11 cellular contexts compared by ENCODE assay signal in genomic region chr17:35788504-35788998, GRCh38. TPM values are rescaled to one million over a fixed set of nuclear protein-coding genes. Genes with fewer than 3 reads are reported as not detected.
DNase-seq lines count a peak whose midpoint lies in the region; ATAC-seq and TF ChIP-seq lines count a peak whose summit lies in the region.
"Had no signal": no experiment of that assay in that cellular context is flagged by ENCODE, and none has a peak within 500 bp of the region (broad histone marks: within the 10 kb centered on the region; RNA-seq: fewer than 3 reads in every experiment).

No MANE protein-coding gene starts in this region.

- TF ChIP-seq CTCF in gastroesophageal sphincter (IDR thresholded peaks at IDR 0.05): no peak
- TF ChIP-seq CTCF in gastrocnemius medialis (IDR thresholded peaks at IDR 0.05 in 4 of 5, conservative IDR thresholded peaks at IDR 0.05 in 1 of 5): no peak
- TF ChIP-seq CTCF in spleen (IDR thresholded peaks at IDR 0.05 in 8 of 11, conservative IDR thresholded peaks at IDR 0.05 in 3 of 11): no peak

- H3K27me3 Mint-ChIP-seq in activated T-helper 2 cell treated with anti-CD3 and anti-CD28 coated beads, Interferon-gamma antibody, Interleukin-2, Interleukin-4, amounts not matched to agents 10 μg/mL and 5 μg/mL and 100 μg/mL, durations not matched to agents 14 hours and 24 hours and 36 hours (ENCODE audit: low read depth): peaks cover 49% of the 10 kb centered on the region

- in situ Hi-C loops in gastrocnemius medialis (cut with MboI; ENCODE audit: low sequenced_read_pairs in 4 of 4): no loop called here

- WGBS in gastroesophageal sphincter (ENCODE audit: low coverage in 1 of 2), 2 donors: 20 to 27% methylated on average over 1 to 2 of the region's 2 CpGs
- 70 to 85% (median 79%) methylated on average over 2 of the region's 2 CpGs for WGBS in spleen, 5 donors

- H3K27ac Mint-ChIP-seq in activated T-helper 2 cell treated with anti-CD3 and anti-CD28 coated beads, Interferon-gamma antibody, Interleukin-2, Interleukin-4, amounts not matched to agents 10 μg/mL and 5 μg/mL and 100 μg/mL, durations not matched to agents 14 hours and 24 hours and 36 hours: no peak overlapping the region

- no peak overlapping the region for H3K4me3 ChIP-seq in gastroesophageal sphincter
- no peak overlapping the region for H3K4me3 ChIP-seq in gastrocnemius medialis
- H3K4me3 ChIP-seq in spleen: no peak overlapping the region

- H3K27ac ChIP-seq in gastroesophageal sphincter (peak overlapping the region; percentile 61 to 81 (median 80)), gastrocnemius medialis (peak overlapping the region in 1 of 4 donors; percentile 26), spleen (no peak overlapping the region)

- no peaks in the 10 kb centered on the region for H3K9me3 ChIP-seq in gastroesophageal sphincter
- no peaks in the 10 kb centered on the region for H3K9me3 ChIP-seq in gastrocnemius medialis
- H3K9me3 ChIP-seq in spleen: no peaks in the 10 kb centered on the region

- ATAC-seq in SK-N-SH treated with all-trans-retinoic acid at 6 μM for 48 hours (peak; percentile 68), gastroesophageal sphincter (peak; percentile 72), gastrocnemius medialis (peak; percentile 69 to 81), GM19467 (IDR thresholded peaks at IDR 0.05; ENCODE audit: unreplicated experiment) (no peak)

- no peak for TF ChIP-seq EP300 in gastroesophageal sphincter (IDR thresholded peaks at IDR 0.05)

- H3K4me3 Mint-ChIP-seq in activated T-helper 2 cell treated with anti-CD3 and anti-CD28 coated beads, Interferon-gamma antibody, Interleukin-2, Interleukin-4, amounts not matched to agents 10 μg/mL and 5 μg/mL and 100 μg/mL, durations not matched to agents 14 hours and 24 hours and 36 hours (ENCODE audit: low read depth): no peak overlapping the region

- DNase-seq in EH (ENCODE audit: low read depth) (peak; percentile 93), gastrocnemius medialis (no peak), spleen (no peak)
- DNase-seq in activated T-helper 2 cell treated with anti-CD3 and anti-CD28 coated beads, Interferon-gamma antibody, Interleukin-2, Interleukin-4, amounts not matched to agents 10 μg/mL and 5 μg/mL and 100 μg/mL, durations not matched to agents 14 hours and 24 hours and 36 hours (ENCODE audit: low spot score): no peak
- no peak for DNase-seq in stimulated activated CD8-positive, alpha-beta memory T cell treated with anti-CD3 and anti-CD28 coated beads, Interleukin-4, amount 100 ng/mL, for 48 hours
- DNase-seq: cortex of kidney, NCI-H1105 treated with DMSO at 0.1 percent for 48 hours had no signal

- H3K27me3 ChIP-seq in gastroesophageal sphincter (no peaks in the 10 kb centered on the region), gastrocnemius medialis (peaks cover under 1 to 13% (median 8%) of the 10 kb centered on the region in 3 donors), spleen (replicated peaks in 1 of 7) (peaks cover 0 to 22% (median 0%) of the 10 kb centered on the region in 7 donors)

- H3K4me1 ChIP-seq in gastroesophageal sphincter (peaks cover 11 to 83% (median 27%) of the 10 kb centered on the region in 3 donors), gastrocnemius medialis (peaks cover 2 to 3% of the 10 kb centered on the region in 2 donors), spleen (peaks cover 0 to 23% (median 12%) of the 10 kb centered on the region in 6 donors)

- H3K4me1 Mint-ChIP-seq in activated T-helper 2 cell treated with anti-CD3 and anti-CD28 coated beads, Interferon-gamma antibody, Interleukin-2, Interleukin-4, amounts not matched to agents 10 μg/mL and 5 μg/mL and 100 μg/mL, durations not matched to agents 14 hours and 24 hours and 36 hours (ENCODE audit: low read depth): peaks cover 3% of the 10 kb centered on the region

- H3K36me3 Mint-ChIP-seq in activated T-helper 2 cell treated with anti-CD3 and anti-CD28 coated beads, Interferon-gamma antibody, Interleukin-2, Interleukin-4, amounts not matched to agents 10 μg/mL and 5 μg/mL and 100 μg/mL, durations not matched to agents 14 hours and 24 hours and 36 hours (ENCODE audit: low read depth): no peaks in the 10 kb centered on the region

- H3K9me3 Mint-ChIP-seq in activated T-helper 2 cell treated with anti-CD3 and anti-CD28 coated beads, Interferon-gamma antibody, Interleukin-2, Interleukin-4, amounts not matched to agents 10 μg/mL and 5 μg/mL and 100 μg/mL, durations not matched to agents 14 hours and 24 hours and 36 hours: no peaks in the 10 kb centered on the region

- no peaks in the 10 kb centered on the region for H3K36me3 ChIP-seq in gastroesophageal sphincter
- H3K36me3 ChIP-seq in gastrocnemius medialis: no peaks in the 10 kb centered on the region
- H3K36me3 ChIP-seq in spleen: no peaks in the 10 kb centered on the region

- intact Hi-C loops in gastrocnemius medialis (cut with DNase I; ENCODE audit: low total_unique reads) (no loop called here), spleen (cut with DNase I; ENCODE audit: low total_unique reads) (no loop called here)
- intact Hi-C loops in activated T-helper 2 cell treated with anti-CD3 and anti-CD28 coated beads, Interferon-gamma antibody, Interleukin-2, Interleukin-4, amounts not matched to agents 10 μg/mL and 5 μg/mL and 100 μg/mL, durations not matched to agents 14 hours and 24 hours and 36 hours (cut with micrococcal nuclease): no loop called here

- no peak for TF ChIP-seq POLR2A in gastroesophageal sphincter (IDR thresholded peaks at IDR 0.05)
- no peak for TF ChIP-seq POLR2A in gastrocnemius medialis (IDR thresholded peaks at IDR 0.05)
- no peak for TF ChIP-seq POLR2A in spleen (IDR thresholded peaks at IDR 0.05)

TF ChIP-seq in SK-N-SH treated with all-trans-retinoic acid at 6 μM for 48 hours, 23 proteins besides CTCF, POLR2A, EP300 and RAD21:
- TF ChIP-seq CSRNP3 (CRISPR knock-in tag; IDR thresholded peaks at IDR 0.05) (no peak), ARNTL (CRISPR knock-in tag; IDR thresholded peaks at IDR 0.05; ENCODE audit: borderline replicate concordance, low read depth) (no peak), ESRRG (CRISPR knock-in tag; IDR thresholded peaks at IDR 0.05) (no peak), ZNF8 (CRISPR knock-in tag; IDR thresholded peaks at IDR 0.05) (no peak), ZFP30 (CRISPR knock-in tag; IDR thresholded peaks at IDR 0.05) (no peak), ISL1 (CRISPR knock-in tag; IDR thresholded peaks at IDR 0.05) (no peak), ZFP3 (CRISPR knock-in tag; IDR thresholded peaks at IDR 0.05) (no peak), OSR1 (CRISPR knock-in tag; IDR thresholded peaks at IDR 0.05) (no peak), GLIS3 (CRISPR knock-in tag; IDR thresholded peaks at IDR 0.05) (no peak)

RNA-seq across cellular contexts. Expression of gene MMP28, which starts 6.9 kb away (rescaled TPM):
- total RNA-seq in gastroesophageal sphincter: 100 to 1,000 TPM in 2 of 4 donors, 10 to 100 TPM in 2; 78.4 to 139 (median 97.3) TPM
- total RNA-seq in gastrocnemius medialis: 10 to 100 TPM in 1 of 4 donors, 1 to 10 TPM in 3; 3.1 to 10.3 (median 5.9) TPM
- total RNA-seq in activated T-helper 2 cell treated with anti-CD3 and anti-CD28 coated beads, Interferon-gamma antibody, Interleukin-2, Interleukin-4, amounts not matched to agents 10 μg/mL and 5 μg/mL and 100 μg/mL, durations not matched to agents 14 hours and 24 hours and 36 hours: not detected in 2 replicates
- total RNA-seq in spleen: 1 to 10 TPM; 1.5 to 5.9 (median 3.1) TPM
- 1 to 10 TPM; 1.1 to 3.5 (median 1.7) TPM for polyA plus RNA-seq in spleen

RNA-seq across cellular contexts. Expression of gene TAF15, which starts 20.7 kb away (rescaled TPM):
- total RNA-seq in gastroesophageal sphincter (100 to 1,000 TPM in 2 of 4 donors, 10 to 100 TPM in 2; 58.2 to 144 (median 109) TPM), gastrocnemius medialis (10 to 100 TPM; 25.2 to 39.5 (median 31.6) TPM), spleen (100 to 1,000 TPM in 5 of 7 donors, 10 to 100 TPM in 2; 78.7 to 184 (median 146) TPM)
- total RNA-seq in activated T-helper 2 cell treated with anti-CD3 and anti-CD28 coated beads, Interferon-gamma antibody, Interleukin-2, Interleukin-4, amounts not matched to agents 10 μg/mL and 5 μg/mL and 100 μg/mL, durations not matched to agents 14 hours and 24 hours and 36 hours: 315 and 321 TPM in 2 replicates
- polyA plus RNA-seq in spleen: 100 to 1,000 TPM in 1 of 3 donors, 10 to 100 TPM in 2; 55.9 to 113 (median 84.7) TPM

RNA-seq across cellular contexts. Expression of gene C17orf50, which starts 27.9 kb away (rescaled TPM):
- total RNA-seq in gastroesophageal sphincter (not detected), gastrocnemius medialis (not detected), spleen (not detected)
- not detected in 2 replicates for total RNA-seq in activated T-helper 2 cell treated with anti-CD3 and anti-CD28 coated beads, Interferon-gamma antibody, Interleukin-2, Interleukin-4, amounts not matched to agents 10 μg/mL and 5 μg/mL and 100 μg/mL, durations not matched to agents 14 hours and 24 hours and 36 hours
- polyA plus RNA-seq in spleen: under 1 TPM in 2 of 3 donors, not detected in 1; 0.15 to 0.42 TPM
- total RNA-seq: posterior vena cava had no signal

RNA-seq across cellular contexts. Expression of gene GAS2L2, which starts 35.5 kb away (rescaled TPM):
- total RNA-seq in gastroesophageal sphincter (1 to 10 TPM in 1 of 4 donors, not detected in 3; 1.5 TPM), gastrocnemius medialis (under 1 TPM in 2 of 4 donors, not detected in 2; 0.15 to 0.75 TPM), spleen (not detected)
- total RNA-seq in activated T-helper 2 cell treated with anti-CD3 and anti-CD28 coated beads, Interferon-gamma antibody, Interleukin-2, Interleukin-4, amounts not matched to agents 10 μg/mL and 5 μg/mL and 100 μg/mL, durations not matched to agents 14 hours and 24 hours and 36 hours: not detected in 2 replicates
- under 1 TPM; 0.02 to 0.03 (median 0.02) TPM for polyA plus RNA-seq in spleen
- total RNA-seq: posterior vena cava had no signal

RNA-seq across cellular contexts. Expression of gene RASL10B, which starts 57.1 kb away (rescaled TPM):
- total RNA-seq in gastroesophageal sphincter (10 to 100 TPM in 3 of 4 donors, 1 to 10 TPM in 1; 4.2 to 25.9 (median 15.4) TPM), gastrocnemius medialis (10 to 100 TPM in 2 of 4 donors, 1 to 10 TPM in 2; 4.7 to 13.8 (median 10.0) TPM), spleen (under 1 TPM in 6 of 7 donors, not detected in 1; 0.11 to 0.74 (median 0.25) TPM)
- total RNA-seq in activated T-helper 2 cell treated with anti-CD3 and anti-CD28 coated beads, Interferon-gamma antibody, Interleukin-2, Interleukin-4, amounts not matched to agents 10 μg/mL and 5 μg/mL and 100 μg/mL, durations not matched to agents 14 hours and 24 hours and 36 hours: 0.94 and 1.2 TPM in 2 replicates
- under 1 TPM; 0.09 to 0.50 (median 0.29) TPM for polyA plus RNA-seq in spleen

Comparison
In these comparisons a context has a peak if more than half of its experiments do, and no peak if none do; other contexts are left out.
1. H3K27ac ChIP-seq: peak in gastroesophageal sphincter (4 of 4); none in spleen (0 of 8).
2. RNA of gene MMP28, which starts 6.9 kb away (total RNA-seq): 78.4 to 139 TPM in gastroesophageal sphincter; 3.1 to 10.3 TPM in gastrocnemius medialis, 1.5 to 5.9 TPM in spleen and not detected in activated T-helper 2 cell treated with anti-CD3 and anti-CD28 coated beads, Interferon-gamma antibody, Interleukin-2, Interleukin-4, amounts not matched to agents 10 μg/mL and 5 μg/mL and 100 μg/mL, durations not matched to agents 14 hours and 24 hours and 36 hours; every median in the first group is over 4 times any median in the second.